ENCODE assay signal across 31 cellular contexts in the genomic region with DNA sequence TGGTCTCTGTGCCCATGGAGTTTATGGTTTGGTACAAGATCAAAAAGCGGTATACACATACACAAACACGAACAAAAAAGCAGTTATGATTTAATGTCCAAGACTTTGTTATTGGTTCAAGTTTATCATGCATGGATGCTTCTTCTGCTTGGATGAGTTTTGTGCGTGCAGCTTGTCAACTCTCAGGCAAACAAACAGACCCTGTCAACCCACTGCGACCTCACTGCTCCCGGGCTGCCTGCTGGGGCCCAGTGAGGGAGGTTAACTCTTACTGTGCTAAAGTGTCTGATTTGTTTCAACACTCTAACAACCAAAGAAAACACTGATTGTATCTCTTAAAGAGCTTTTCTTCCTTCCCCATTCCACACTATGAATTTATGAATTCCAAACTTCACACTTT. TPM values are rescaled to one million over a fixed set of nuclear protein-coding genes. Genes with fewer than 3 reads are reported as not detected.
DNase-seq lines count a peak whose midpoint lies in the region; ATAC-seq and TF ChIP-seq lines count a peak whose summit lies in the region.
"Had no signal": no experiment of that assay in that cellular context is flagged by ENCODE, and none has a peak within 500 bp of the region (broad histone marks: within the 10 kb centered on the region; RNA-seq: fewer than 3 reads in every experiment).

No MANE protein-coding gene starts in this region.

- H3K4me2 ChIP-seq in neuronal stem cell (ENCODE audit: insufficient read depth, low read length, poor library complexity, severe bottlenecking) = no peak overlapping the region
- H3K4me2 ChIP-seq: SK-N-SH had no signal

- peaks cover 0 to 7% (median 0%) of the 10 kb centered on the region in 3 experiments for H3K27me3 ChIP-seq in neuronal stem cell (ENCODE audit: control insufficient read depth in 3 of 3, insufficient read depth in 3 of 3, low read depth in 1 of 3, low read length in 3 of 3)
- H3K27me3 ChIP-seq: body of pancreas, right atrium auricular region had no signal

- peak overlapping the region in 4 of 5 experiments; percentile 10 to 88 (median 76) for H3K27ac Mint-ChIP-seq in brain
- H3K27ac Mint-ChIP-seq: activated B cell treated with CpG ODN at 0.5 μM for 24 hours; activated naive CD8-positive, alpha-beta T cell treated with anti-CD3 and anti-CD28 coated beads for 36 hours; activated T-helper 2 cell treated with anti-CD3 and anti-CD28 coated beads, Interferon-gamma antibody, Interleukin-2, Interleukin-4, amounts not matched to agents 10 μg/mL and 5 μg/mL and 100 μg/mL, durations not matched to agents 14 hours and 24 hours and 36 hours; CD14-positive monocyte; stimulated activated naive CD8-positive, alpha-beta T cell treated with anti-CD3 and anti-CD28 coated beads, Interleukin-15, amount 100 ng/mL, for 72 hours; T-helper 2 cell treated with Interferon-gamma antibody and Interleukin-4, amounts not matched to agents 5 μg/mL and 100 μg/mL, for 36 hours had no signal

- H2BK12ac ChIP-seq in neuronal stem cell (ENCODE audit: low read length) = no peak overlapping the region

- H2AFZ ChIP-seq in neuronal stem cell (ENCODE audit: low read length) = peak overlapping the region; percentile 5

- H2BK15ac ChIP-seq in neuronal stem cell (ENCODE audit: low read length) = no peak overlapping the region

- WGBS in neuronal stem cell (ENCODE audit: extremely low coverage in 2 of 2, insufficient read length in 2 of 2, insufficient replicate concordance in 1 of 2), 2 donors = no CpG with 5 or more reads among the region's 5 CpGs

- peak overlapping the region in 1 of 5 experiments; percentile 42 for H3K4me3 Mint-ChIP-seq in brain
- H3K4me3 Mint-ChIP-seq: activated B cell treated with CpG ODN at 0.5 μM for 24 hours; activated naive CD8-positive, alpha-beta T cell treated with anti-CD3 and anti-CD28 coated beads for 36 hours; CD14-positive monocyte; stimulated activated naive CD8-positive, alpha-beta T cell treated with anti-CD3 and anti-CD28 coated beads, Interleukin-15, amount 100 ng/mL, for 72 hours; T-helper 2 cell treated with Interferon-gamma antibody and Interleukin-4, amounts not matched to agents 5 μg/mL and 100 μg/mL, for 36 hours had no signal

- H3K79me1 ChIP-seq in neuronal stem cell (ENCODE audit: low read depth, low read length) = no peaks in the 10 kb centered on the region

- DNase-seq in COR-L47 (lab: John Stamatoyannopoulos, UW) (peak; percentile 25), M059J (ENCODE audit: low read depth) (peak; percentile 82), neuronal stem cell (ENCODE audit: low spot score) (no peak), mucosa of descending colon (no peak), LoVo (ENCODE audit: low spot score) (no peak), epidermal melanocyte (ENCODE audit: insufficient read length, low spot score) (no peak)
- DNase-seq: ACHN; activated B cell treated with CpG ODN at 0.5 μM for 24 hours; activated CD4-positive, alpha-beta T cell treated with anti-CD3 and anti-CD28 coated beads, Interleukin-2, amount 50 U/mL, for 4 hours; activated CD8-positive, alpha-beta memory T cell treated with anti-CD3 and anti-CD28 coated beads, Interleukin-2, amount 50 U/mL, for 4 hours; activated naive CD8-positive, alpha-beta T cell treated with anti-CD3 and anti-CD28 coated beads for 36 hours; body of pancreas; effector CD4-positive, alpha-beta T cell; EL; foreskin melanocyte; hippocampal formation; Kasumi-1; lower lobe of right lung; NCI-H1092 treated with DMSO at 0.1 percent for 48 hours; SK-N-SH; stimulated activated CD4-positive, alpha-beta T cell treated with anti-CD3 and anti-CD28 coated beads, Interleukin-4, amount 100 ng/mL, for 24 hours; stimulated activated naive CD8-positive, alpha-beta T cell treated with anti-CD3 and anti-CD28 coated beads, Interleukin-15, amount 100 ng/mL, for 72 hours had no signal

- peaks cover 13 to 24% (median 20%) of the 10 kb centered on the region in 5 experiments for H3K9me3 Mint-ChIP-seq in brain

- H3K4ac ChIP-seq in neuronal stem cell (ENCODE audit: low read length) = no peak overlapping the region

- H3K4me3 ChIP-seq in neuronal stem cell (ENCODE audit: low read length in 2 of 2) (no peak overlapping the region), mucosa of descending colon (no peak overlapping the region)
- H3K4me3 ChIP-seq: body of pancreas, lower lobe of right lung, right atrium auricular region had no signal

- no peak overlapping the region for H2BK5ac ChIP-seq in neuronal stem cell (ENCODE audit: low read length)

- H3K9ac ChIP-seq in neuronal stem cell (ENCODE audit: low read depth, low read length, poor library complexity) = no peak overlapping the region
- H3K9ac ChIP-seq: SK-N-SH had no signal

- H3K9me3 ChIP-seq in neuronal stem cell (replicated peaks in 1 of 2; ENCODE audit: control insufficient read depth in 2 of 2, insufficient read depth in 1 of 2, low read depth in 1 of 2, low read length in 2 of 2) = peaks cover 5 to 13% of the 10 kb centered on the region in 2 donors
- peaks cover 4% of the 10 kb centered on the region for H3K9me3 ChIP-seq in mucosa of descending colon
- H3K9me3 ChIP-seq: lower lobe of right lung, right atrium auricular region, SK-N-SH had no signal

- no peak overlapping the region for H4K8ac ChIP-seq in neuronal stem cell (ENCODE audit: low read depth, low read length)

- no peak overlapping the region for H3K18ac ChIP-seq in neuronal stem cell (ENCODE audit: low read length)

- no peak for ATAC-seq in mucosa of descending colon
- ATAC-seq in HG03196 (IDR thresholded peaks at IDR 0.05; ENCODE audit: unreplicated experiment) = no peak
- ATAC-seq: body of pancreas; esophagus mucosa; HCT116; lower lobe of right lung; stimulated activated naive CD8-positive, alpha-beta T cell treated with anti-CD3 and anti-CD28 coated beads, Interleukin-15, amount 100 ng/mL, for 72 hours had no signal

- H4K91ac ChIP-seq in neuronal stem cell (ENCODE audit: low read depth, low read length, poor library complexity) = no peak overlapping the region

- H2BK120ac ChIP-seq in neuronal stem cell (ENCODE audit: low read depth, low read length) = no peak overlapping the region

- H2AK5ac ChIP-seq in neuronal stem cell (ENCODE audit: low read depth, low read length) = no peak overlapping the region

- peaks cover 14% of the 10 kb centered on the region for H3K36me3 Mint-ChIP-seq in brain
- H3K36me3 Mint-ChIP-seq: CD14-positive monocyte had no signal

- no peak overlapping the region for H3K27ac ChIP-seq in neuronal stem cell (replicated peaks; ENCODE audit: low read length)
- H3K27ac ChIP-seq: body of pancreas, lower lobe of right lung, right atrium auricular region, RWPE1 had no signal

- H3K14ac ChIP-seq in neuronal stem cell (ENCODE audit: low read length) = no peak overlapping the region

- no peaks in the 10 kb centered on the region for H3K36me3 ChIP-seq in neuronal stem cell (replicated peaks in 1 of 2; ENCODE audit: control insufficient read depth in 2 of 2, insufficient read depth in 2 of 2, low read length in 2 of 2)
- no peaks in the 10 kb centered on the region for H3K36me3 ChIP-seq in mucosa of descending colon (ENCODE audit: low read depth)
- H3K36me3 ChIP-seq: lower lobe of right lung, right atrium auricular region had no signal

- H3K27me3 Mint-ChIP-seq in brain = no peaks in the 10 kb centered on the region
- H3K27me3 Mint-ChIP-seq: stimulated activated naive CD8-positive, alpha-beta T cell treated with anti-CD3 and anti-CD28 coated beads, Interleukin-15, amount 100 ng/mL, for 72 hours had no signal

- intact Hi-C loops in mucosa of descending colon (cut with DNase I, micrococcal nuclease) = no loop called here

- no peak overlapping the region for H3K23ac ChIP-seq in neuronal stem cell (ENCODE audit: low read depth, low read length, poor library complexity)

- H3K4me1 ChIP-seq in neuronal stem cell (ENCODE audit: control insufficient read depth in 2 of 2, insufficient read depth in 1 of 2, low read depth in 1 of 2, low read length in 2 of 2) (peaks cover 5 to 12% of the 10 kb centered on the region in 2 donors), mucosa of descending colon (ENCODE audit: low read depth) (no peaks in the 10 kb centered on the region)
- H3K4me1 ChIP-seq: body of pancreas, lower lobe of right lung, right atrium auricular region had no signal

- peaks cover 27% of the 10 kb centered on the region for H3K4me1 Mint-ChIP-seq in brain

- no peak for TF ChIP-seq CTCF in brain (conservative IDR thresholded peaks at IDR 0.05)
- no peak for TF ChIP-seq CTCF in mucosa of descending colon (IDR thresholded peaks at IDR 0.05)

RNA-seq across cellular contexts. Expression of a gene that starts 26.8 kb away (rescaled TPM):
- 33.9 and 73.5 TPM in 2 replicates for total RNA-seq in M059J (2014; rRNA removed; shearing (Covaris generic))
- polyA plus RNA-seq in brain (ENCODE audit: insufficient read depth, low read depth, low replicate concordance) = 221 TPM
- 144 TPM for polyA plus RNA-seq in neuronal stem cell (2013, experiment 1 of 2)
- polyA plus RNA-seq in neuronal stem cell (2013, experiment 2 of 2) = 140 TPM
- 100 to 1,000 TPM; 145 to 336 (median 271) TPM for total RNA-seq in mucosa of descending colon

RNA-seq across cellular contexts. Expression of a gene that starts 50.5 kb away (rescaled TPM):
- total RNA-seq in M059J (2014; rRNA removed; shearing (Covaris generic)) = 11.4 and 17.7 TPM in 2 replicates
- polyA plus RNA-seq in brain (ENCODE audit: insufficient read depth, low read depth, low replicate concordance) = 33.0 TPM
- 54.0 TPM for polyA plus RNA-seq in neuronal stem cell (2013, experiment 1 of 2)
- 54.9 TPM for polyA plus RNA-seq in neuronal stem cell (2013, experiment 2 of 2)
- 10 to 100 TPM; 17.0 to 25.3 (median 25.0) TPM for total RNA-seq in mucosa of descending colon

RNA-seq across cellular contexts. Expression of a gene that starts 56.5 kb away (rescaled TPM):
- 7.4 and 10.1 TPM in 2 replicates for total RNA-seq in M059J (2014; rRNA removed; shearing (Covaris generic))
- 18.0 TPM for polyA plus RNA-seq in brain (ENCODE audit: insufficient read depth, low read depth, low replicate concordance)
- 25.0 TPM for polyA plus RNA-seq in neuronal stem cell (2013, experiment 1 of 2)
- 24.8 TPM for polyA plus RNA-seq in neuronal stem cell (2013, experiment 2 of 2)
- 10 to 100 TPM; 20.9 to 27.6 (median 27.3) TPM for total RNA-seq in mucosa of descending colon

Comparison
In these comparisons a context has a peak if more than half of its experiments do, and no peak if none do; other contexts are left out.
1. DNase-seq: peak in COR-L47 (single experiment) and M059J (single experiment); none in neuronal stem cell (single experiment), mucosa of descending colon (0 of 3), LoVo (single experiment) and epidermal melanocyte (single experiment).